In genomic region chr6:87589693-87590416, GRCh38 we compare ENCODE assay signal across 1 cellular context.
TF ChIP-seq lines count a peak whose summit lies in the region.

ORC3 (plus strand) TSS chr6:87590135; CDS start chr6:87590169, 34 bp downstream.
A gene with protein sequence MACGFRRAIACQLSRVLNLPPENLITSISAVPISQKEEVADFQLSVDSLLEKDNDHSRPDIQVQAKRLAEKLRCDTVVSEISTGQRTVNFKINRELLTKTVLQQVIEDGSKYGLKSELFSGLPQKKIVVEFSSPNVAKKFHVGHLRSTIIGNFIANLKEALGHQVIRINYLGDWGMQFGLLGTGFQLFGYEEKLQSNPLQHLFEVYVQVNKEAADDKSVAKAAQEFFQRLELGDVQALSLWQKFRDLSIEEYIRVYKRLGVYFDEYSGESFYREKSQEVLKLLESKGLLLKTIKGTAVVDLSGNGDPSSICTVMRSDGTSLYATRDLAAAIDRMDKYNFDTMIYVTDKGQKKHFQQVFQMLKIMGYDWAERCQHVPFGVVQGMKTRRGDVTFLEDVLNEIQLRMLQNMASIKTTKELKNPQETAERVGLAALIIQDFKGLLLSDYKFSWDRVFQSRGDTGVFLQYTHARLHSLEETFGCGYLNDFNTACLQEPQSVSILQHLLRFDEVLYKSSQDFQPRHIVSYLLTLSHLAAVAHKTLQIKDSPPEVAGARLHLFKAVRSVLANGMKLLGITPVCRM (minus strand): TSS chr6:87589987. CDS start chr6:87589957, 30 bp downstream.

TF ChIP-seq in HepG2, 621 proteins besides CTCF, POLR2A, EP300 and RAD21 (continued from another document and continues in another):
- TF ChIP-seq, protein P1, sequence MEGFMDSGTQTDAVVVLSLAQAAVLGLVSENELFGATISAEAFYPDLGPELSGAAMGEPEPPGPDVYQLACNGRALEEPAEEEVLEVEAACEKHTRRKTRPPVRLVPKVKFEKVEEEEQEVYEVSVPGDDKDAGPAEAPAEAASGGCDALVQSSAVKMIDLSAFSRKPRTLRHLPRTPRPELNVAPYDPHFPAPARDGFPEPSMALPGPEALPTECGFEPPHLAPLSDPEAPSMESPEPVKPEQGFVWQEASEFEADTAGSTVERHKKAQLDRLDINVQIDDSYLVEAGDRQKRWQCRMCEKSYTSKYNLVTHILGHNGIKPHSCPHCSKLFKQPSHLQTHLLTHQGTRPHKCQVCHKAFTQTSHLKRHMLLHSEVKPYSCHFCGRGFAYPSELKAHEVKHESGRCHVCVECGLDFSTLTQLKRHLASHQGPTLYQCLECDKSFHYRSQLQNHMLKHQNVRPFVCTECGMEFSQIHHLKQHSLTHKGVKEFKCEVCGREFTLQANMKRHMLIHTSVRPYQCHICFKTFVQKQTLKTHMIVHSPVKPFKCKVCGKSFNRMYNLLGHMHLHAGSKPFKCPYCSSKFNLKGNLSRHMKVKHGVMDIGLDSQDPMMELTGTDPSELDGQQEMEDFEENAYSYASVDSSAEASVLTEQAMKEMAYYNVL (CRISPR knock-in tag; IDR thresholded peaks at IDR 0.05; ENCODE audit: borderline replicate concordance): peak; percentile 57; the same call in 1 of the 2 replicates
- TF ChIP-seq, protein P2, sequence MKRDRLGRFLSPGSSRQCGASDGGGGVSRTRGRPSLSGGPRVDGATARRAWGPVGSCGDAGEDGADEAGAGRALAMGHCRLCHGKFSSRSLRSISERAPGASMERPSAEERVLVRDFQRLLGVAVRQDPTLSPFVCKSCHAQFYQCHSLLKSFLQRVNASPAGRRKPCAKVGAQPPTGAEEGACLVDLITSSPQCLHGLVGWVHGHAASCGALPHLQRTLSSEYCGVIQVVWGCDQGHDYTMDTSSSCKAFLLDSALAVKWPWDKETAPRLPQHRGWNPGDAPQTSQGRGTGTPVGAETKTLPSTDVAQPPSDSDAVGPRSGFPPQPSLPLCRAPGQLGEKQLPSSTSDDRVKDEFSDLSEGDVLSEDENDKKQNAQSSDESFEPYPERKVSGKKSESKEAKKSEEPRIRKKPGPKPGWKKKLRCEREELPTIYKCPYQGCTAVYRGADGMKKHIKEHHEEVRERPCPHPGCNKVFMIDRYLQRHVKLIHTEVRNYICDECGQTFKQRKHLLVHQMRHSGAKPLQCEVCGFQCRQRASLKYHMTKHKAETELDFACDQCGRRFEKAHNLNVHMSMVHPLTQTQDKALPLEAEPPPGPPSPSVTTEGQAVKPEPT (CRISPR knock-in tag; IDR thresholded peaks at IDR 0.05; ENCODE audit: low read depth): peak; percentile 56; the same call in 1 of the 2 replicates
- TF ChIP-seq NFYB (CRISPR knock-in tag; IDR thresholded peaks at IDR 0.05) (peak; percentile 98), ZBTB4 (CRISPR knock-in tag; IDR thresholded peaks at IDR 0.05; ENCODE audit: borderline replicate concordance) (0 out of 2 replicates have a peak, but pooled peaks have one; percentile 53), ZNF652 (CRISPR knock-in tag; IDR thresholded peaks at IDR 0.05; ENCODE audit: borderline replicate concordance, low read depth) (peak; percentile 28; the same call in 1 of the 2 replicates), ZEB1 (IDR thresholded peaks at IDR 0.05; ENCODE audit: insufficient replicate concordance, low read depth) (no peak), ONECUT2 (CRISPR knock-in tag; IDR thresholded peaks at IDR 0.05) (no peak), SCMH1 (CRISPR knock-in tag; IDR thresholded peaks at IDR 0.05; ENCODE audit: borderline replicate concordance) (no peak), HOXA9 (CRISPR knock-in tag; IDR thresholded peaks at IDR 0.05; ENCODE audit: borderline replicate concordance) (peak; percentile 57; the same call in 1 of the 2 replicates), ZBTB37 (CRISPR knock-in tag; IDR thresholded peaks at IDR 0.05) (no peak), ZNF30 (CRISPR knock-in tag; IDR thresholded peaks at IDR 0.05) (no peak), FOXK2 (IDR thresholded peaks at IDR 0.05) (no peak), ZNF530 (CRISPR knock-in tag; IDR thresholded peaks at IDR 0.05; ENCODE audit: low read depth) (no peak), NFE2L1 (CRISPR knock-in tag; IDR thresholded peaks at IDR 0.05; ENCODE audit: borderline replicate concordance) (no peak), ZBTB7A (CRISPR knock-in tag; IDR thresholded peaks at IDR 0.05) (no peak; the same call in 1 of the 2 replicates), JDP2 (CRISPR knock-in tag; IDR thresholded peaks at IDR 0.05; ENCODE audit: borderline replicate concordance) (no peak), FOXO1 (CRISPR knock-in tag; IDR thresholded peaks at IDR 0.05) (no peak; the same call in 1 of the 2 replicates), ZFP37 (CRISPR knock-in tag; IDR thresholded peaks at IDR 0.05; ENCODE audit: borderline replicate concordance) (no peak), PTBP1 (IDR thresholded peaks at IDR 0.05; ENCODE audit: low read depth, low read length, poor library complexity, severe bottlenecking) (no peak), SMAD9 (CRISPR knock-in tag; IDR thresholded peaks at IDR 0.05) (no peak), ZNF781 (CRISPR knock-in tag; IDR thresholded peaks at IDR 0.05; ENCODE audit: borderline replicate concordance, not compliant biosample characterization) (no peak), ZNF546 (CRISPR knock-in tag; conservative IDR thresholded peaks at IDR 0.05) (no peak), ATF2 (CRISPR knock-in tag; IDR thresholded peaks at IDR 0.05) (0 out of 2 replicates have a peak, but pooled peaks have one; percentile 28), ZNF142 (CRISPR knock-in tag; IDR thresholded peaks at IDR 0.05) (no peak)
- TF ChIP-seq, protein P3, sequence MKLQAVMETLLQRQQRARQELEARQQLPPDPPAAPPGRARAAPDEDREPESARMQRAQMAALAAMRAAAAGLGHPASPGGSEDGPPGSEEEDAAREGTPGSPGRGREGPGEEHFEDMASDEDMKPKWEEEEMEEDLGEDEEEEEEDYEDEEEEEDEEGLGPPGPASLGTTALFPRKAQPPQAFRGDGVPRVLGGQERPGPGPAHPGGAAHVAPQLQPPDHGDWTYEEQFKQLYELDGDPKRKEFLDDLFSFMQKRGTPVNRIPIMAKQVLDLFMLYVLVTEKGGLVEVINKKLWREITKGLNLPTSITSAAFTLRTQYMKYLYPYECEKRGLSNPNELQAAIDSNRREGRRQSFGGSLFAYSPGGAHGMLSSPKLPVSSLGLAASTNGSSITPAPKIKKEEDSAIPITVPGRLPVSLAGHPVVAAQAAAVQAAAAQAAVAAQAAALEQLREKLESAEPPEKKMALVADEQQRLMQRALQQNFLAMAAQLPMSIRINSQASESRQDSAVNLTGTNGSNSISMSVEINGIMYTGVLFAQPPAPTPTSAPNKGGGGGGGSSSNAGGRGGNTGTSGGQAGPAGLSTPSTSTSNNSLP (IDR thresholded peaks at IDR 0.05; ENCODE audit: low read depth, low read length): no peak
- TF ChIP-seq, protein P4, sequence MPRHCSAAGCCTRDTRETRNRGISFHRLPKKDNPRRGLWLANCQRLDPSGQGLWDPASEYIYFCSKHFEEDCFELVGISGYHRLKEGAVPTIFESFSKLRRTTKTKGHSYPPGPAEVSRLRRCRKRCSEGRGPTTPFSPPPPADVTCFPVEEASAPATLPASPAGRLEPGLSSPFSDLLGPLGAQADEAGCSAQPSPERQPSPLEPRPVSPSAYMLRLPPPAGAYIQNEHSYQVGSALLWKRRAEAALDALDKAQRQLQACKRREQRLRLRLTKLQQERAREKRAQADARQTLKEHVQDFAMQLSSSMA (CRISPR knock-in tag; IDR thresholded peaks at IDR 0.05): no peak
- TF ChIP-seq, protein P5, sequence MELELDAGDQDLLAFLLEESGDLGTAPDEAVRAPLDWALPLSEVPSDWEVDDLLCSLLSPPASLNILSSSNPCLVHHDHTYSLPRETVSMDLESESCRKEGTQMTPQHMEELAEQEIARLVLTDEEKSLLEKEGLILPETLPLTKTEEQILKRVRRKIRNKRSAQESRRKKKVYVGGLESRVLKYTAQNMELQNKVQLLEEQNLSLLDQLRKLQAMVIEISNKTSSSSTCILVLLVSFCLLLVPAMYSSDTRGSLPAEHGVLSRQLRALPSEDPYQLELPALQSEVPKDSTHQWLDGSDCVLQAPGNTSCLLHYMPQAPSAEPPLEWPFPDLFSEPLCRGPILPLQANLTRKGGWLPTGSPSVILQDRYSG (CRISPR knock-in tag; IDR thresholded peaks at IDR 0.05): no peak
- TF ChIP-seq, protein P6, sequence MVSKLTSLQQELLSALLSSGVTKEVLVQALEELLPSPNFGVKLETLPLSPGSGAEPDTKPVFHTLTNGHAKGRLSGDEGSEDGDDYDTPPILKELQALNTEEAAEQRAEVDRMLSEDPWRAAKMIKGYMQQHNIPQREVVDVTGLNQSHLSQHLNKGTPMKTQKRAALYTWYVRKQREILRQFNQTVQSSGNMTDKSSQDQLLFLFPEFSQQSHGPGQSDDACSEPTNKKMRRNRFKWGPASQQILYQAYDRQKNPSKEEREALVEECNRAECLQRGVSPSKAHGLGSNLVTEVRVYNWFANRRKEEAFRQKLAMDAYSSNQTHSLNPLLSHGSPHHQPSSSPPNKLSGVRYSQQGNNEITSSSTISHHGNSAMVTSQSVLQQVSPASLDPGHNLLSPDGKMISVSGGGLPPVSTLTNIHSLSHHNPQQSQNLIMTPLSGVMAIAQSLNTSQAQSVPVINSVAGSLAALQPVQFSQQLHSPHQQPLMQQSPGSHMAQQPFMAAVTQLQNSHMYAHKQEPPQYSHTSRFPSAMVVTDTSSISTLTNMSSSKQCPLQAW (CRISPR knock-in tag; IDR thresholded peaks at IDR 0.05): peak; percentile 80
